Comparison of ENCODE assay signal across 24 cellular contexts in the genomic region with DNA sequence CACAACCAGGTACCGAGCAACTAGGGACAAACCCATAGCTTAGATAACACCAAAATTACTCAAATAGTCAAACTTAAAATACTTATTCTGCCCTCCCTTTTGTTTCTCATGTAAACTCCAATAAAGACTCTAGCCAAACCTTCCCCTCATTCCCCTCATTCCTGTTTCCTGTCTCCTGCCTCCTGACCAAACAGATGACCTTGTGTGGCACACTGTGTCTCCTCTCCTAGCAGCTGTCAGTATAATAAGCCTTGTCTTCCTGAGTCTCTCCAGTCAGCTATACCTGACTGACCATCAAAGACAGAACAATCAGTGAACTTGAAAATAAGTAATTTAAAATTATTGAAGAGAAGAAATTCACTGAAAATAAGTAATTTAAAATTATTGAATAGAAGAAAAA.
"Had no signal": no experiment of that assay in that cellular context is flagged by ENCODE, and none has a peak within 500 bp of the region (broad histone marks: within the 10 kb centered on the region; RNA-seq: fewer than 3 reads in every experiment).

No MANE protein-coding gene starts in this region.

- H3K27ac ChIP-seq: HL-60 had no signal

- DNase-seq: Karpas-422, KBM-7, MG63, NCI-H1092, NCI-H1105 treated with DMSO at 0.1 percent for 48 hours, NCI-H1417 treated with DMSO at 0.1 percent for 48 hours, NCI-H146, NCI-H1694 treated with DMSO at 0.1 percent for 48 hours, NCI-H1930, NCI-H2081, NCI-H2171, NCI-H226, NCI-H446, NCI-H510A, NCI-H524 treated with DMSO at 0.1 percent for 48 hours, NCI-H69, NCI-H774, Right ventricle myocardium superior, RPMI8226, SIG-M5 had no signal

- H3K36me3 ChIP-seq: MG63 had no signal

- FAIRE-seq: HTR-8/SVneo, RCC 7860 had no signal

- ATAC-seq: SK-N-SH treated with all-trans-retinoic acid at 6 μM for 48 hours had no signal

- H3K27me3 ChIP-seq: MG63 had no signal

- H3K4me3 ChIP-seq: MG63 had no signal
